8 cellular contexts compared by ENCODE assay signal in the genomic region with DNA sequence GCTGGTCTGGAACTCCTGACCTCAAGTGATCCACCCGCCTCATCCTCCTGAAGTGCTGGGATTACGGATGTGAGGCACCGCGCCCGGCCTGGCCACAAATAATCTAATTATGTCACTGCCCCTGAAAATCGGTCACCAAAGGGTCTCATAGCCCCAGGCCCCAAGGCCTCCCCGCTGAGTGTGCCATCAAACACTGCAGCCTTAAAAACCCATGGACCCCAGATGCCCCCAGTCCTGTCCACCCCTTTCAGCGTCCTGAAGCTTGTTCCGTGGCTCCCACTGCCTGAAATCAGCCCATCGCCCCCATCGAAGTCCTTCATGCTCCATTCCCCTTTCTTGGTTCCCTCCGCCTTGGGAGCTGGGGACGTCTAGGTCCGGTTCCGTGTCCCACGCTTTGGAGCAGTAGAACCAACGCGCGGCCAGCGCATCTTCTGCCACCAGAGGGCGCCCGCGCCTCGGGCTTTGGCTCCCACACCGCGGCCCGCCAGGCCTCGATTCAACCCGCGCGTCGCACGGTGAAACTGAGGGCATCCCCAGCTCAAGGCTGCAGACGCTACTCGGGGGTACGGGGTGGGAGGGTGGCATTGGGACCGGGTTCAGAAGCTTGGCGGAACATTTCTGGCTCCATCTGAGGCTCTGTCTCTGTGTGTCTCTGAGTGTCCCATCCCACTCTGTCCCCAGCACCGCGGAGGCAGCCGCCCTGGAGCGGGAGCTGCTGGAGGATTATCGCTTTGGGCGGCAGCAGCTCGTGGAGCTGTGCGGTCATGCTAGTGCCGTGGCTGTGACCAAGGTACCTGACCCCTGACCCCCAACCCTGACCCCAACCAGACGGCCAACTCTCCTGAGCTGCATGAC. TPM values are rescaled to one million over a fixed set of nuclear protein-coding genes. Genes with fewer than 3 reads are reported as not detected.
DNase-seq lines count a peak whose midpoint lies in the region; ATAC-seq and TF ChIP-seq lines count a peak whose summit lies in the region.

No MANE protein-coding gene starts in this region.

- no peaks in the 10 kb centered on the region for H3K79me2 ChIP-seq in OCI-LY1 (ENCODE audit: insufficient read depth, low read length)

- intact Hi-C loops in CD4-positive, alpha-beta T cell (cut with DNase I, micrococcal nuclease), result loop anchor here (1.0 to 5.0 kb wide), 6 partner anchors 95 to 428 kb away; a partner anchor contains a TSS
- intact Hi-C loops in esophagus squamous epithelium (cut with DNase I), result loop anchor here (5.0 kb wide), 1 partner anchor 110 kb away; a partner anchor contains a TSS

- no peak overlapping the region for H3K9ac ChIP-seq in OCI-LY1 (ENCODE audit: low read length)

- H3K4me3 Mint-ChIP-seq in CD4-positive, alpha-beta T cell, result peak overlapping the region; percentile 43
- H3K4me3 Mint-ChIP-seq in HFFc6 (no peak overlapping the region), nephron (peak overlapping the region in 1 of 3 experiments; percentile 26)
- H3K4me3 Mint-ChIP-seq in stimulated activated memory B cell treated with anti-CD40 and anti-IgM and Interleukin-4, amounts not matched to agents 10 μg/mL and 1 μg/mL and 100 μg/mL, for 72 hours, result no peak overlapping the region

- H2AFZ ChIP-seq in OCI-LY1 (ENCODE audit: low read length), result no peak overlapping the region

- CTCF ChIA-PET in CD4-positive, alpha-beta T cell (lab: Charles Lee), result interaction anchor here (0.7 to 4.2 kb wide), 26 partner anchors 9 to 707 kb away, joined by 3 to 57 read pairs (median 5); a partner anchor contains a TSS

- H3K9me3 ChIP-seq in CD4-positive, alpha-beta T cell (ENCODE audit: control insufficient read depth, low read length), result no peaks in the 10 kb centered on the region
- H3K9me3 ChIP-seq in OCI-LY1 (ENCODE audit: low read length), result no peaks in the 10 kb centered on the region
- H3K9me3 ChIP-seq in esophagus squamous epithelium, result no peaks in the 10 kb centered on the region

- H3K9me3 Mint-ChIP-seq in CD4-positive, alpha-beta T cell, result no peaks in the 10 kb centered on the region
- H3K9me3 Mint-ChIP-seq in HFFc6, result no peaks in the 10 kb centered on the region
- no peaks in the 10 kb centered on the region for H3K9me3 Mint-ChIP-seq in nephron
- no peaks in the 10 kb centered on the region for H3K9me3 Mint-ChIP-seq in stimulated activated memory B cell treated with anti-CD40 and anti-IgM and Interleukin-4, amounts not matched to agents 10 μg/mL and 1 μg/mL and 100 μg/mL, for 72 hours

- H3K27ac Mint-ChIP-seq in CD4-positive, alpha-beta T cell, result peak overlapping the region; percentile 47
- H3K27ac Mint-ChIP-seq in HFFc6, result no peak overlapping the region
- H3K27ac Mint-ChIP-seq in nephron, result no peak overlapping the region
- H3K27ac Mint-ChIP-seq in stimulated activated memory B cell treated with anti-CD40 and anti-IgM and Interleukin-4, amounts not matched to agents 10 μg/mL and 1 μg/mL and 100 μg/mL, for 72 hours, result peak overlapping the region; percentile 11

- H3K9me2 ChIP-seq in OCI-LY1 (ENCODE audit: low read depth, low read length), result no peaks in the 10 kb centered on the region

- DNase-seq in CD4-positive, alpha-beta T cell, result peak; percentile 69 to 94 (median 86)
- DNase-seq in HFFc6 (peak; percentile 49), activated T-cell treated with anti-CD3 and anti-CD28 coated beads for 48 hours (ENCODE audit: low read depth) (peak; percentile 83), esophagus squamous epithelium (lab: John Stamatoyannopoulos, UW) (no peak)

- peak; percentile 84 for ATAC-seq in CD4-positive, alpha-beta T cell (ENCODE audit: poor library complexity)
- ATAC-seq in stimulated activated memory B cell treated with anti-CD40 and anti-IgM and Interleukin-4, amounts not matched to agents 10 μg/mL and 1 μg/mL and 100 μg/mL, for 72 hours, result peak; percentile 85
- ATAC-seq in HG02610 (IDR thresholded peaks at IDR 0.05; ENCODE audit: unreplicated experiment), result no peak

- H3K36me3 Mint-ChIP-seq in CD4-positive, alpha-beta T cell (ENCODE audit: low read depth), result peaks cover 25% of the 10 kb centered on the region
- no peaks in the 10 kb centered on the region for H3K36me3 Mint-ChIP-seq in HFFc6 (ENCODE audit: low read depth)
- H3K36me3 Mint-ChIP-seq in nephron (ENCODE audit: low read depth), result peaks cover 11% of the 10 kb centered on the region
- H3K36me3 Mint-ChIP-seq in stimulated activated memory B cell treated with anti-CD40 and anti-IgM and Interleukin-4, amounts not matched to agents 10 μg/mL and 1 μg/mL and 100 μg/mL, for 72 hours, result peaks cover 18% of the 10 kb centered on the region

- 38 to 46% methylated on average over 12 to 24 of the region's 48 CpGs for WGBS in esophagus squamous epithelium, 2 donors

- no peaks in the 10 kb centered on the region for H3K27me3 ChIP-seq in CD4-positive, alpha-beta T cell (ENCODE audit: control insufficient read depth, insufficient read depth, low read length)
- H3K27me3 ChIP-seq in OCI-LY1 (ENCODE audit: insufficient read depth, low read length) (no peaks in the 10 kb centered on the region), esophagus squamous epithelium (peaks cover 0 to 17% (median 0%) of the 10 kb centered on the region in 4 donors)

- TF ChIP-seq CTCF in CD4-positive, alpha-beta T cell (IDR thresholded peaks at IDR 0.05), result peak; percentile 88
- TF ChIP-seq CTCF in HFFc6 (IDR thresholded peaks at IDR 0.05) (peak; percentile 98), OCI-LY1 (IDR thresholded peaks at IDR 0.05; ENCODE audit: low read length) (peak; percentile 97), esophagus squamous epithelium (IDR thresholded peaks at IDR 0.05) (peak; percentile 92 to 99 (median 94)), nephron (IDR thresholded peaks at IDR 0.05; ENCODE audit: unreplicated experiment in 3 of 3) (peak; percentile 91 to 97 (median 92))

- POLR2A ChIA-PET in CD4-positive, alpha-beta T cell (lab: Charles Lee), result interaction anchor here (0.7 to 2.0 kb wide), 19 partner anchors 9 to 546 kb away, joined by 3 to 17 read pairs (median 4); a partner anchor contains a TSS

- H3K36me3 ChIP-seq in OCI-LY1 (ENCODE audit: insufficient read depth, low read length) (peaks cover 24% of the 10 kb centered on the region), esophagus squamous epithelium (peaks cover 8 to 24% (median 18%) of the 10 kb centered on the region in 3 donors)

- no peak overlapping the region for H3K4me2 ChIP-seq in OCI-LY1 (ENCODE audit: low read length)

- TF ChIP-seq POLR2A in esophagus squamous epithelium (IDR thresholded peaks at IDR 0.05), result no peak

- H3K27me3 Mint-ChIP-seq in CD4-positive, alpha-beta T cell, result no peaks in the 10 kb centered on the region
- H3K27me3 Mint-ChIP-seq in HFFc6 (ENCODE audit: insufficient read depth) (peaks cover 6% of the 10 kb centered on the region), nephron (ENCODE audit: low read depth) (peaks cover 3% of the 10 kb centered on the region)
- no peaks in the 10 kb centered on the region for H3K27me3 Mint-ChIP-seq in stimulated activated memory B cell treated with anti-CD40 and anti-IgM and Interleukin-4, amounts not matched to agents 10 μg/mL and 1 μg/mL and 100 μg/mL, for 72 hours

- peaks cover 22% of the 10 kb centered on the region for H3K4me1 Mint-ChIP-seq in CD4-positive, alpha-beta T cell (ENCODE audit: low read depth)
- peaks cover 23% of the 10 kb centered on the region for H3K4me1 Mint-ChIP-seq in HFFc6 (ENCODE audit: low read depth)
- H3K4me1 Mint-ChIP-seq in nephron, result peaks cover 20% of the 10 kb centered on the region
- peaks cover 12% of the 10 kb centered on the region for H3K4me1 Mint-ChIP-seq in stimulated activated memory B cell treated with anti-CD40 and anti-IgM and Interleukin-4, amounts not matched to agents 10 μg/mL and 1 μg/mL and 100 μg/mL, for 72 hours

- H3F3A ChIP-seq in OCI-LY1 (ENCODE audit: insufficient read depth, low read length), result no peaks in the 10 kb centered on the region; the same call in 1 of the 2 replicates

- H3K27ac ChIP-seq in CD4-positive, alpha-beta T cell (ENCODE audit: low read depth, low read length), result no peak overlapping the region
- H3K27ac ChIP-seq in OCI-LY1 (ENCODE audit: low read depth, low read length, poor library complexity, severe bottlenecking) (no peak overlapping the region), esophagus squamous epithelium (no peak overlapping the region)

- H3K4me1 ChIP-seq in OCI-LY1 (ENCODE audit: insufficient read depth, low read length, severe bottlenecking) (peaks cover 8% of the 10 kb centered on the region), esophagus squamous epithelium (peaks cover 6 to 16% (median 6%) of the 10 kb centered on the region in 3 donors)

- H3K4me3 ChIP-seq in OCI-LY1 (ENCODE audit: low read depth, low read length, poor library complexity, severe bottlenecking), result no peak overlapping the region
- H3K4me3 ChIP-seq in esophagus squamous epithelium, result peak overlapping the region in 1 of 4 donors; percentile 21

- no peaks in the 10 kb centered on the region for H4K20me1 ChIP-seq in OCI-LY1 (ENCODE audit: insufficient read depth, low read length)

RNA-seq across cellular contexts. Expression of a gene that starts 3.5 kb away (rescaled TPM):
- total RNA-seq in CD4-positive, alpha-beta T cell, result 1 to 10 TPM; 3.7 to 4.4 TPM
- 1 to 10 TPM; 1.4 to 2.5 (median 2.0) TPM for total RNA-seq in HFFc6 (2021; fragmentation: NEBNext Ultra II Directional; extraction: Animal tissue kit (Norgen Biotek cat#: 25700))
- under 1 TPM; 0.08 to 0.57 (median 0.15) TPM for total RNA-seq in esophagus squamous epithelium

RNA-seq across cellular contexts. Expression of a gene that starts 5.9 kb away (rescaled TPM):
- 1 to 10 TPM; 1.1 to 1.7 TPM for total RNA-seq in CD4-positive, alpha-beta T cell
- total RNA-seq in HFFc6 (2021; fragmentation: NEBNext Ultra II Directional; extraction: Animal tissue kit (Norgen Biotek cat#: 25700)), result under 1 TPM; 0.09 to 0.28 (median 0.15) TPM
- total RNA-seq in esophagus squamous epithelium, result under 1 TPM in 1 of 4 donors, not detected in 3; under 0.01 TPM

RNA-seq across cellular contexts. Expression of a gene that starts 16.2 kb away (rescaled TPM):
- 100 to 1,000 TPM; 145 to 156 TPM for total RNA-seq in CD4-positive, alpha-beta T cell
- total RNA-seq in HFFc6 (2021; fragmentation: NEBNext Ultra II Directional; extraction: Animal tissue kit (Norgen Biotek cat#: 25700)), result 100 to 1,000 TPM; 266 to 393 (median 323) TPM
- total RNA-seq in esophagus squamous epithelium, result 10 to 100 TPM; 44.6 to 88.7 (median 56.0) TPM

RNA-seq across cellular contexts. Expression of a gene that starts 16.8 kb away (rescaled TPM):
- total RNA-seq in CD4-positive, alpha-beta T cell, result 1 to 10 TPM; 3.4 to 5.5 TPM
- 1 to 10 TPM in 2 of 6 experiments, under 1 TPM in 4; 0.61 to 1.3 (median 0.92) TPM for total RNA-seq in HFFc6 (2021; fragmentation: NEBNext Ultra II Directional; extraction: Animal tissue kit (Norgen Biotek cat#: 25700))
- 1 to 10 TPM in 1 of 4 donors, under 1 TPM in 3; 0.57 to 1.7 (median 0.89) TPM for total RNA-seq in esophagus squamous epithelium

Comparison
In these comparisons a context has a peak if more than half of its experiments do, and no peak if none do; other contexts are left out.
1. H3K27ac Mint-ChIP-seq: peak in CD4-positive, alpha-beta T cell (single experiment) and stimulated activated memory B cell treated with anti-CD40 and anti-IgM and Interleukin-4, amounts not matched to agents 10 μg/mL and 1 μg/mL and 100 μg/mL, for 72 hours (single experiment); none in HFFc6 (single experiment) and nephron (0 of 3).
2. Peak in every context shown above with its lines, with median percentiles within 50 percentile points of each other: CTCF ChIP-seq.